In the genomic region with DNA sequence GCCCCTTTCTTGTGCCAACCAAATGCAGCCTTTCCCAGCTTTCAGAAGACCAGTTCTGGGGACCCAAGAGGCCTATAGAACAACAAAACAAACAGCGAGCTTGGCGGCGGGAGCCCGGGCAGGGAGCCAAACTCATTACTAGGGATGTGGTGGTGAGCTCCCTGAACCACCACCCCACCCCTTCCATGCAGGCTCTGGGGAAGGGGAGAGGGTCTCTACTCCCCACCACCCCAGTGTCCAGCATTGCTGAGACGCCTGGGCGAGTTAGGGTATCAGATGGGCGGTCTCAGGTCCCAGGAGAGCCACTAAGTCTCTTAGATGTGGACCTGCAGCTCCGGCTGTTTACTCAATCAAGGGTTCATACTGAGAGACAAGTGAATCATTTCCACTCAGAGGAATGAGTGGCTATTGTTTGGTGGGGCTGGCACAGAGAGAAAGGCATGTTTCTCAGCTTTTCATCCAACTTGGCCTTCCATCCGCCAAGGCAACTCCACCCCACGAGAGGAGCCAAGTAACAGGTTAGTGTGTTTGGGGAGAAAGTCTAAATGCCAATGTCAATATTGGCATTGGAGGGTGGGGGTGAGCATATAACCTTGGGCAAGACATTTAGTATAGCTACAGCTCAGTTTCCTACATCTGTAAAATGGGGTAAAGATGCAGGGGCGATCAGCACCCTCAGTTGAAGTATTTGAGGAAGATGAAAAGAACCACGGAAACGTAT, we compare ENCODE assay signal across 9 cellular contexts. TPM values are rescaled to one million over a fixed set of nuclear protein-coding genes. Genes with fewer than 3 reads are reported as not detected.
A peak's percentile ranks its signal among the peaks of the same experiment; 100 is the strongest.
DNase-seq lines count a peak whose midpoint lies in the region; ATAC-seq, FAIRE-seq and TF ChIP-seq lines count a peak whose summit lies in the region.
"Had no signal": no experiment of that assay in that cellular context is flagged by ENCODE, and none has a peak within 500 bp of the region (broad histone marks: within the 10 kb centered on the region; RNA-seq: fewer than 3 reads in every experiment).

No MANE protein-coding gene starts in this region.

- H3K27me3 Mint-ChIP-seq in CD4-positive, alpha-beta memory T cell, result no peaks in the 10 kb centered on the region
- H3K27me3 Mint-ChIP-seq: activated naive CD4-positive, alpha-beta T cell treated with anti-CD3 and anti-CD28 coated beads, Interleukin-2, amount 50 U/mL, for 24 hours had no signal

- H3K9me3 ChIP-seq in A549 (no peaks in the 10 kb centered on the region), breast epithelium (no peaks in the 10 kb centered on the region), mucosa of descending colon (no peaks in the 10 kb centered on the region)
- no peaks in the 10 kb centered on the region for H3K9me3 ChIP-seq in CD4-positive, alpha-beta memory T cell (ENCODE audit: control insufficient read depth in 1 of 2, low read length in 2 of 2)

- peak; percentile 68 for FAIRE-seq in A549 (lab: Jason Lieb, UNC)

- H3K4me1 ChIP-seq in A549 (peaks cover 48% of the 10 kb centered on the region), breast epithelium (peaks cover 0 to 6% of the 10 kb centered on the region in 2 donors), mucosa of descending colon (ENCODE audit: low read depth) (peaks cover 59% of the 10 kb centered on the region)
- H3K4me1 ChIP-seq in CD4-positive, alpha-beta memory T cell (ENCODE audit: insufficient read depth, low read length), result no peaks in the 10 kb centered on the region

- no peaks in the 10 kb centered on the region for H3K9me3 Mint-ChIP-seq in CD4-positive, alpha-beta memory T cell
- H3K9me3 Mint-ChIP-seq: activated naive CD4-positive, alpha-beta T cell treated with anti-CD3 and anti-CD28 coated beads, Interleukin-2, amount 50 U/mL, for 24 hours had no signal

- POLR2A ChIA-PET in A549 (lab: Yijun Ruan, JAX), result interaction anchor here (0.9 to 2.0 kb wide), 3 partner anchors 10 to 71 kb away, joined by 3 to 19 read pairs (median 6); no protein-coding TSS in a partner anchor
- POLR2A ChIA-PET in CD4-positive, alpha-beta memory T cell (lab: Charles Lee; ENCODE audit: partially characterized antibody), result no interaction called here

- H3K4me1 Mint-ChIP-seq in CD4-positive, alpha-beta memory T cell, result no peaks in the 10 kb centered on the region
- H3K4me1 Mint-ChIP-seq: activated naive CD4-positive, alpha-beta T cell treated with anti-CD3 and anti-CD28 coated beads, Interleukin-2, amount 50 U/mL, for 24 hours had no signal

- H3K36me3 Mint-ChIP-seq in CD4-positive, alpha-beta memory T cell, result no peaks in the 10 kb centered on the region
- H3K36me3 Mint-ChIP-seq: activated naive CD4-positive, alpha-beta T cell treated with anti-CD3 and anti-CD28 coated beads, Interleukin-2, amount 50 U/mL, for 24 hours had no signal

- H3K27ac Mint-ChIP-seq in CD4-positive, alpha-beta memory T cell, result no peak overlapping the region
- H3K27ac Mint-ChIP-seq: activated naive CD4-positive, alpha-beta T cell treated with anti-CD3 and anti-CD28 coated beads, Interleukin-2, amount 50 U/mL, for 24 hours had no signal

- TF ChIP-seq CTCF in A549 (IDR thresholded peaks at IDR 0.05) (no peak), breast epithelium (IDR thresholded peaks at IDR 0.05) (no peak), mucosa of descending colon (IDR thresholded peaks at IDR 0.05) (no peak)

- H3K4me3 Mint-ChIP-seq in CD4-positive, alpha-beta memory T cell, result no peak overlapping the region
- H3K4me3 Mint-ChIP-seq: activated naive CD4-positive, alpha-beta T cell treated with anti-CD3 and anti-CD28 coated beads, Interleukin-2, amount 50 U/mL, for 24 hours had no signal

- WGBS in A549 (ENCODE audit: missing lambda C conversion rate), result 1% methylated on average over 12 of the region's 13 CpGs

- TF ChIP-seq POLR2A in A549 (IDR thresholded peaks at IDR 0.05; ENCODE audit: low read length), result no peak
- no peak for TF ChIP-seq POLR2A in breast epithelium (IDR thresholded peaks at IDR 0.05)

- H3K27me3 ChIP-seq in breast epithelium, result no peaks in the 10 kb centered on the region
- no peaks in the 10 kb centered on the region for H3K27me3 ChIP-seq in CD4-positive, alpha-beta memory T cell (ENCODE audit: insufficient read depth, low read length)

- DNase-seq in A549 (ENCODE audit: low read depth in 1 of 2, low spot score in 1 of 2), result peak; percentile 75 to 91
- peak; percentile 83 for DNase-seq in NCI-H2107 (lab: John Stamatoyannopoulos, UW)
- DNase-seq in breast epithelium (ENCODE audit: low spot score in 2 of 2), result peak; percentile 20 to 58
- DNase-seq in mucosa of descending colon, result peak; percentile 80 to 89 (median 87)
- DNase-seq in GOT3 (lab: John Stamatoyannopoulos, UW), result no peak
- no peak for DNase-seq in CD4-positive, alpha-beta memory T cell
- no peak for DNase-seq in D341Med (ENCODE audit: low spot score)
- no peak for DNase-seq in cerebellar cortex (ENCODE audit: low spot score)

- peak overlapping the region; percentile 70 for H3K4me2 ChIP-seq in A549

- peak; percentile 56 to 68; a peak in 2 of 5 replicates for TF ChIP-seq EP300 in A549 (IDR thresholded peaks at IDR 0.05)

- H3K27ac ChIP-seq in A549 (peak overlapping the region; percentile 76 to 85), breast epithelium (peak overlapping the region; percentile 23 to 41)
- H3K27ac ChIP-seq in CD4-positive, alpha-beta memory T cell (ENCODE audit: low read depth, low read length), result no peak overlapping the region

- ATAC-seq in A549 (peak; percentile 88 to 89), mucosa of descending colon (peak; percentile 65)

- H3K4me3 ChIP-seq in A549 (no peak overlapping the region; the same call in 2 of the 3 replicates), breast epithelium (no peak overlapping the region), mucosa of descending colon (no peak overlapping the region)
- H3K4me3 ChIP-seq in CD4-positive, alpha-beta memory T cell (ENCODE audit: low read length in 2 of 2), result no peak overlapping the region

- TF ChIP-seq RAD21 in A549 (conservative IDR thresholded peaks at IDR 0.05 in 1 of 2, IDR thresholded peaks at IDR 0.05 in 1 of 2), result peak in 1 of 2 experiments; percentile 30; a peak in 3 of 5 replicates

- H3K36me3 ChIP-seq in breast epithelium (no peaks in the 10 kb centered on the region), mucosa of descending colon (ENCODE audit: low read depth) (no peaks in the 10 kb centered on the region)
- H3K36me3 ChIP-seq in CD4-positive, alpha-beta memory T cell (ENCODE audit: insufficient read depth, low read length), result no peaks in the 10 kb centered on the region

- intact Hi-C loops in breast epithelium (cut with DNase I; ENCODE audit: low total_unique reads) (no loop called here), mucosa of descending colon (cut with DNase I, micrococcal nuclease) (loop anchor here in 1 of 2 donors (10.0 kb wide), 1 partner anchor 48 kb away; no protein-coding TSS in a partner anchor)
- intact Hi-C loops in CD4-positive, alpha-beta memory T cell (cut with micrococcal nuclease), result no loop called here

- CTCF ChIA-PET in A549 (lab: Yijun Ruan, JAX), result interaction anchor here (0.6 to 7.4 kb wide), 11 partner anchors 10 to 181 kb away, joined by 3 to 65 read pairs (median 5); a partner anchor contains a TSS
- CTCF ChIA-PET in CD4-positive, alpha-beta memory T cell (lab: Charles Lee; ENCODE audit: partially characterized antibody), result interaction anchor here (1.7 kb wide), 1 partner anchor 10 kb away, joined by 4 read pairs; no protein-coding TSS in a partner anchor

TF ChIP-seq in A549, 52 proteins besides CTCF, POLR2A, EP300 and RAD21 (continues in another document):
- TF ChIP-seq, protein P1, sequence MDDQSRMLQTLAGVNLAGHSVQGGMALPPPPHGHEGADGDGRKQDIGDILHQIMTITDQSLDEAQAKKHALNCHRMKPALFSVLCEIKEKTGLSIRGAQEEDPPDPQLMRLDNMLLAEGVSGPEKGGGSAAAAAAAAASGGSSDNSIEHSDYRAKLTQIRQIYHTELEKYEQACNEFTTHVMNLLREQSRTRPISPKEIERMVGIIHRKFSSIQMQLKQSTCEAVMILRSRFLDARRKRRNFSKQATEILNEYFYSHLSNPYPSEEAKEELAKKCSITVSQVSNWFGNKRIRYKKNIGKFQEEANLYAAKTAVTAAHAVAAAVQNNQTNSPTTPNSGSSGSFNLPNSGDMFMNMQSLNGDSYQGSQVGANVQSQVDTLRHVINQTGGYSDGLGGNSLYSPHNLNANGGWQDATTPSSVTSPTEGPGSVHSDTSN (IDR thresholded peaks at IDR 0.05), result peak; percentile 17; the same call in 1 of the 2 replicates
- TF ChIP-seq FOSL2 (IDR thresholded peaks at IDR 0.05) (peak; percentile 78), FOSL2 (CRISPR knock-in tag; IDR thresholded peaks at IDR 0.05) (peak; percentile 73), CHD4 (IDR thresholded peaks at IDR 0.05; ENCODE audit: borderline replicate concordance) (peak; percentile 95; the same call in 1 of the 2 replicates), ZSCAN20 (CRISPR knock-in tag; IDR thresholded peaks at IDR 0.05) (peak; percentile 69), NFE2L2 (conservative IDR thresholded peaks at IDR 0.05; ENCODE audit: low read length) (no peak), EHMT2 (IDR thresholded peaks at IDR 0.05; ENCODE audit: low read depth) (no peak), MYC (IDR thresholded peaks at IDR 0.05; ENCODE audit: borderline replicate concordance, low read length) (no peak), HOXB13 (CRISPR knock-in tag; IDR thresholded peaks at IDR 0.05; ENCODE audit: low read depth) (no peak), CBX8 (IDR thresholded peaks at IDR 0.05) (no peak), GATA3 (IDR thresholded peaks at IDR 0.05; ENCODE audit: borderline replicate concordance) (peak; percentile 87), PHF8 (IDR thresholded peaks at IDR 0.05; ENCODE audit: borderline replicate concordance, low read depth) (no peak), SMC3 (IDR thresholded peaks at IDR 0.05) (no peak; the same call in 1 of the 3 replicates), KDM5A (IDR thresholded peaks at IDR 0.05) (no peak)
- TF ChIP-seq, protein P2, sequence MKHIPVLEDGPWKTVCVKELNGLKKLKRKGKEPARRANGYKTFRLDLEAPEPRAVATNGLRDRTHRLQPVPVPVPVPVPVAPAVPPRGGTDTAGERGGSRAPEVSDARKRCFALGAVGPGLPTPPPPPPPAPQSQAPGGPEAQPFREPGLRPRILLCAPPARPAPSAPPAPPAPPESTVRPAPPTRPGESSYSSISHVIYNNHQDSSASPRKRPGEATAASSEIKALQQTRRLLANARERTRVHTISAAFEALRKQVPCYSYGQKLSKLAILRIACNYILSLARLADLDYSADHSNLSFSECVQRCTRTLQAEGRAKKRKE (CRISPR knock-in tag; IDR thresholded peaks at IDR 0.05; ENCODE audit: low read depth), result no peak

RNA-seq across cellular contexts. Expression of a gene that starts 40.9 kb away (rescaled TPM):
- 0.87 and 1.9 TPM in 2 replicates for polyA plus RNA-seq in A549 (2011; rRNA removed)
- polyA plus RNA-seq in A549 (2012; cell fraction: cytosol; rRNA removed), result 0.28 and 0.31 TPM in 2 replicates
- 1.0 and 1.2 TPM in 2 replicates for polyA plus RNA-seq in A549 (2012; cell fraction: nucleus; rRNA removed)
- polyA plus RNA-seq in A549 (2017; fragmentation: RNase III; extraction: RNeasy Plus Mini Kit Qiagen cat#74134 plus additional on column Dnase treatment), result 0.36 to 0.62 TPM (median 0.45 TPM) in 3 replicates
- 4.7 and 5.2 TPM in 2 replicates for polyA minus RNA-seq in A549 (2011; rRNA and poly(A)+ RNA removed)
- total RNA-seq in breast epithelium, result 10 to 100 TPM; 11.3 to 18.2 (median 11.5) TPM
- 100 to 1,000 TPM in 1 of 3 donors, 10 to 100 TPM in 2; 65.5 to 127 (median 70.6) TPM for total RNA-seq in mucosa of descending colon
- total RNA-seq in CD4-positive, alpha-beta memory T cell, result 1 to 10 TPM; 3.5 to 4.0 TPM
- polyA plus RNA-seq in CD4-positive, alpha-beta memory T cell, result under 1 TPM; 0.10 to 0.11 TPM

Comparison
In these comparisons a context has a peak if more than half of its experiments do, and no peak if none do; other contexts are left out.
1. DNase-seq: peak in A549 (2 of 2), NCI-H2107 (single experiment), breast epithelium (2 of 2) and mucosa of descending colon (3 of 3); none in GOT3 (single experiment), CD4-positive, alpha-beta memory T cell (0 of 5), D341Med (single experiment) and cerebellar cortex (single experiment).